In genomic region chr6:121522265-121522664, GRCh38 we compare ENCODE assay signal across 13 cellular contexts.
A peak's percentile ranks its signal among the peaks of the same experiment; 100 is the strongest.
DNase-seq lines count a peak whose midpoint lies in the region; ATAC-seq and TF ChIP-seq lines count a peak whose summit lies in the region.
"Had no signal": no experiment of that assay in that cellular context is flagged by ENCODE, and none has a peak within 500 bp of the region (broad histone marks: within the 10 kb centered on the region; RNA-seq: fewer than 3 reads in every experiment).

No MANE protein-coding gene starts in this region.

- POLR2A ChIA-PET in PC-9 (lab: Charles Lee; ENCODE audit: unreplicated experiment) (interaction anchor here (0.6 kb wide), 1 partner anchor 492 kb away, joined by 3 read pairs; no protein-coding TSS in a partner anchor), WTC11 (lab: Charles Lee) (no interaction called here)

- H3K79me2 ChIP-seq in PC-9 (ENCODE audit: low read depth) = no peaks in the 10 kb centered on the region
- no peaks in the 10 kb centered on the region for H3K79me2 ChIP-seq in osteoblast (ENCODE audit: insufficient read depth, low read length)

- H3K4me1 Mint-ChIP-seq in WTC11 = peaks cover 42% of the 10 kb centered on the region

- H3K36me3 Mint-ChIP-seq in WTC11 = no peaks in the 10 kb centered on the region
- H3K36me3 Mint-ChIP-seq: activated CD4-positive, alpha-beta memory T cell treated with anti-CD3 and anti-CD28 coated beads for 36 hours had no signal

- H3K27me3 ChIP-seq in PC-9 (ENCODE audit: insufficient read depth, low read depth) (no peaks in the 10 kb centered on the region), esophagus muscularis mucosa (no peaks in the 10 kb centered on the region), osteoblast (ENCODE audit: insufficient read depth, low read length) (no peaks in the 10 kb centered on the region)
- H3K27me3 ChIP-seq: neutrophil had no signal

- no peak overlapping the region for H3K27ac Mint-ChIP-seq in WTC11
- H3K27ac Mint-ChIP-seq: activated CD4-positive, alpha-beta memory T cell treated with anti-CD3 and anti-CD28 coated beads for 36 hours; stimulated activated naive CD8-positive, alpha-beta T cell treated with anti-CD3 and anti-CD28 coated beads, Interleukin-15, Interleukin-2, amounts not matched to agents 100 ng/mL and 50 ng/mL, for 24 hours had no signal

- DNase-seq in AG08396 (ENCODE audit: low spot score) (peak; percentile 49), PC-9 (peak in 1 of 2 experiments; percentile 58), esophagus muscularis mucosa (ENCODE audit: extremely low spot score) (no peak), osteoblast (ENCODE audit: insufficient read length, low spot score, missing footprints) (no peak), NCI-H2029 treated with DMSO at 0.1 percent for 48 hours (lab: John Stamatoyannopoulos, UW) (no peak), activated gamma-delta T cell treated with Interleukin-2 at 50 U/mL for 16 hours (no peak), amygdala (lab: John Stamatoyannopoulos, UW) (no peak), WTC11 (ENCODE audit: low spot score) (no peak)
- DNase-seq: activated CD4-positive, alpha-beta memory T cell treated with anti-CD3 and anti-CD28 coated beads for 36 hours; effector CD4-positive, alpha-beta T cell; NCI-H526 had no signal

- H3K4me2 ChIP-seq in PC-9 = peak overlapping the region; percentile 43
- peak overlapping the region; percentile 75 for H3K4me2 ChIP-seq in osteoblast (ENCODE audit: insufficient read depth, low read length)

- H3K9me3 Mint-ChIP-seq in WTC11 = no peaks in the 10 kb centered on the region
- H3K9me3 Mint-ChIP-seq: activated CD4-positive, alpha-beta memory T cell treated with anti-CD3 and anti-CD28 coated beads for 36 hours; stimulated activated naive CD8-positive, alpha-beta T cell treated with anti-CD3 and anti-CD28 coated beads, Interleukin-15, Interleukin-2, amounts not matched to agents 100 ng/mL and 50 ng/mL, for 24 hours had no signal

- H2AFZ ChIP-seq in PC-9 (peak overlapping the region; percentile 15; the same call in 1 of the 2 replicates), osteoblast (ENCODE audit: low read length) (peak overlapping the region; percentile 4)

- H3F3A ChIP-seq in PC-9 (ENCODE audit: insufficient read depth, low read depth) = no peaks in the 10 kb centered on the region

- TF ChIP-seq EP300 in esophagus muscularis mucosa (IDR thresholded peaks at IDR 0.05) = no peak

- intact Hi-C loops in PC-9 (cut with micrococcal nuclease; ENCODE audit: unreplicated experiment) (no loop called here), esophagus muscularis mucosa (cut with DNase I) (no loop called here)

- H3K9me3 ChIP-seq in PC-9 (ENCODE audit: insufficient read depth, low read depth) = no peaks in the 10 kb centered on the region
- H3K9me3 ChIP-seq in esophagus muscularis mucosa = no peaks in the 10 kb centered on the region
- no peaks in the 10 kb centered on the region for H3K9me3 ChIP-seq in osteoblast (ENCODE audit: low read depth, low read length)
- H3K9me3 ChIP-seq: neutrophil had no signal

- H3K27me3 Mint-ChIP-seq in WTC11 (ENCODE audit: low read depth) = no peaks in the 10 kb centered on the region
- H3K27me3 Mint-ChIP-seq: activated CD4-positive, alpha-beta memory T cell treated with anti-CD3 and anti-CD28 coated beads for 36 hours; stimulated activated naive CD8-positive, alpha-beta T cell treated with anti-CD3 and anti-CD28 coated beads, Interleukin-15, Interleukin-2, amounts not matched to agents 100 ng/mL and 50 ng/mL, for 24 hours had no signal

- WGBS in esophagus muscularis mucosa = 17% methylated on average over 2 of the region's 2 CpGs

- H3K9me2 ChIP-seq in PC-9 (ENCODE audit: insufficient read depth) = no peaks in the 10 kb centered on the region

- no peak for TF ChIP-seq POLR2A in esophagus muscularis mucosa (IDR thresholded peaks at IDR 0.05; ENCODE audit: low read depth)

- TF ChIP-seq CTCF in PC-9 (conservative IDR thresholded peaks at IDR 0.05) = no peak
- no peak for TF ChIP-seq CTCF in esophagus muscularis mucosa (IDR thresholded peaks at IDR 0.05)
- TF ChIP-seq CTCF in osteoblast (IDR thresholded peaks at IDR 0.05; ENCODE audit: extremely low read depth, low read depth, low read length) = no peak
- TF ChIP-seq CTCF in WTC11 (IDR thresholded peaks at IDR 0.05) = no peak

- H3K4me3 Mint-ChIP-seq in WTC11 = no peak overlapping the region
- H3K4me3 Mint-ChIP-seq: activated CD4-positive, alpha-beta memory T cell treated with anti-CD3 and anti-CD28 coated beads for 36 hours; stimulated activated naive CD8-positive, alpha-beta T cell treated with anti-CD3 and anti-CD28 coated beads, Interleukin-15, Interleukin-2, amounts not matched to agents 100 ng/mL and 50 ng/mL, for 24 hours had no signal

- H3K36me3 ChIP-seq in PC-9 (ENCODE audit: low read depth) = no peaks in the 10 kb centered on the region
- H3K36me3 ChIP-seq in esophagus muscularis mucosa = no peaks in the 10 kb centered on the region
- no peaks in the 10 kb centered on the region for H3K36me3 ChIP-seq in osteoblast (ENCODE audit: insufficient read depth, low read length)
- H3K36me3 ChIP-seq: neutrophil had no signal

- H3K27ac ChIP-seq in PC-9 (peak overlapping the region; percentile 13; the same call in 1 of the 2 replicates), esophagus muscularis mucosa (replicated peaks in 1 of 4) (peak overlapping the region; percentile 76 to 84 (median 79)), osteoblast (ENCODE audit: low read depth, low read length) (peak overlapping the region; percentile 99)
- H3K27ac ChIP-seq: neutrophil had no signal

- H4K20me1 ChIP-seq in PC-9 (ENCODE audit: insufficient read depth) (no peaks in the 10 kb centered on the region), osteoblast (ENCODE audit: insufficient read depth, low read length) (no peaks in the 10 kb centered on the region)

- H3K4me3 ChIP-seq in PC-9 (no peak overlapping the region), esophagus muscularis mucosa (peak overlapping the region in 3 of 4 donors; percentile 10 to 34 (median 25)), osteoblast (ENCODE audit: insufficient read depth, low read length) (peak overlapping the region; percentile 56)

- ATAC-seq in WTC11 = no peak

- CTCF ChIA-PET in PC-9 (lab: Charles Lee) = no interaction called here
- CTCF ChIA-PET in WTC11 (lab: Charles Lee) = interaction anchor here (0.6 to 1.1 kb wide), 3 partner anchors 35 to 327 kb away, joined by 3 read pairs; no protein-coding TSS in a partner anchor

- H3K4me1 ChIP-seq in PC-9 (replicated peaks; ENCODE audit: insufficient read depth) (peaks cover 13% of the 10 kb centered on the region; the same call in 1 of the 2 replicates), esophagus muscularis mucosa (peaks cover 0 to 60% (median 55%) of the 10 kb centered on the region in 4 donors), osteoblast (ENCODE audit: insufficient read depth, low read length) (peaks cover 43% of the 10 kb centered on the region)

- no TSS peak for BruUV-seq in PC-9 (replicated peaks; lab: Mats Ljungman, UMichigan)

TF ChIP-seq in WTC11, 78 proteins besides CTCF, POLR2A, EP300 and RAD21 (continues in another document):
- TF ChIP-seq ATF3 (CRISPR knock-in tag; conservative IDR thresholded peaks at IDR 0.05) = no peak
- no peak for TF ChIP-seq E2F1 (CRISPR knock-in tag; IDR thresholded peaks at IDR 0.05)
- no peak for TF ChIP-seq GABPB1 (CRISPR knock-in tag; IDR thresholded peaks at IDR 0.05)
- TF ChIP-seq PREB (CRISPR knock-in tag; IDR thresholded peaks at IDR 0.05; ENCODE audit: borderline replicate concordance) = no peak
- no peak for TF ChIP-seq MLX (CRISPR knock-in tag; IDR thresholded peaks at IDR 0.05)
- TF ChIP-seq EMX1 (CRISPR knock-in tag; IDR thresholded peaks at IDR 0.05) = no peak
- no peak for TF ChIP-seq TP53 (CRISPR knock-in tag; IDR thresholded peaks at IDR 0.05)
- no peak for TF ChIP-seq NR1H2 (CRISPR knock-in tag; IDR thresholded peaks at IDR 0.05)
- no peak for TF ChIP-seq ATF2 (CRISPR knock-in tag; IDR thresholded peaks at IDR 0.05; ENCODE audit: borderline replicate concordance, low read depth)

Comparison
In these comparisons a context has a peak if more than half of its experiments do, and no peak if none do; other contexts are left out.
1. H3K27ac ChIP-seq: peak in every context shown above with its lines; median percentile 99 in osteoblast; 79 in esophagus muscularis mucosa; 13 in PC-9.